Comparison of ENCODE assay signal across 10 cellular contexts in the genomic region with DNA sequence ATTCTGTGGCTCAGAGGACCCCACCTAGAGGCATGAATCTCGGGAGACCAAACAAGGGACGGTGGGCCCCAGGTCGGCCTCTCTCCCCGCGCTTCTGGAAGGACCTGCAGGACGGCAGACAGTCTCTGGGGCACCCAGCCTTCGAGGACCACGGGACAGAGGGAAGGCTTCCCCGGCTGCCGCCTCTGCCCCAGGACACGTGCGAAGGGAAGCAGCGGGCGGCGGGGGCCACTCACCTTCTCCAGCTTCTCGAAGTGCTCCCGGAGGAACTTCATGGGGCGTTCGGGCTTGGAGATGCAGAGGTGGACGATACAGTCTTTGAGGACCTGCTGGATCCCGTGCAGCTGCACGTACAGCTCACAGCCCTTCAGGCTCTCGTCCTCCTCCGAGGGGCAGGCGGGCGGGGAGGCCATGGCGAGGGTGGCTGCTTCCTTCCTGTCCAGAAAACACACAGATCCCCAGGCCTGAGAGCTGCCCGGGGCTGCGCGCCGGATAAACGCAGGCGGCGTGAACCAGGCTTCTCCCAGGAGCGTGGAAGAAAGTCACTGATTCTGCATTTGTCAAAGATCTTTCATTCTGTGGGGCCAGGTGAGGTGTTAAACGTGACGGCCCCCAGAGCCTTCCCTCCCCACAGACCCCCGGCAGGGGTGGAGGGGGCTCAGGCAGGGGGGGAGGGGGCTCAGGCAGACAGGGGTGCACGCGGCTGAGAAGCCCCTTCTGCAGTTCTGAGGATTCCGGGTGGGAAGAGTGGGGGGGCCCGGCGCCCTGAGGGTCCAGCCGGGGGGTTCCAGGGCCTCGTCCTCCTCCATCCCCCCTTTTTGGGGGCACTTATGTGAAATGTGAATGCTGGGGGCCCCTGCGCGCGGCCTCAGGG. TPM values are rescaled to one million over a fixed set of nuclear protein-coding genes. Genes with fewer than 3 reads are reported as not detected.
DNase-seq lines count a peak whose midpoint lies in the region; ATAC-seq, FAIRE-seq and TF ChIP-seq lines count a peak whose summit lies in the region.
"Had no signal": no experiment of that assay in that cellular context is flagged by ENCODE, and none has a peak within 500 bp of the region (broad histone marks: within the 10 kb centered on the region; RNA-seq: fewer than 3 reads in every experiment).

No MANE protein-coding gene starts in this region.

- H3K27me3 ChIP-seq in endothelial cell of umbilical vein (ENCODE audit: control insufficient read depth in 2 of 2, insufficient read depth in 2 of 2, low read length in 2 of 2): no peaks in the 10 kb centered on the region

- H3K4me1 ChIP-seq in endothelial cell of umbilical vein (ENCODE audit: control insufficient read depth, extremely low read depth, insufficient read depth, low read length): peaks cover 6% of the 10 kb centered on the region
- H3K4me1 ChIP-seq in urinary bladder (ENCODE audit: insufficient read depth): no peaks in the 10 kb centered on the region

- peak overlapping the region; percentile 58 for H3K4me3 Mint-ChIP-seq in nephron progenitor cell

- no peaks in the 10 kb centered on the region for H3K36me3 ChIP-seq in endothelial cell of umbilical vein (ENCODE audit: control insufficient read depth in 2 of 2, extremely low read depth in 1 of 2, insufficient read depth in 2 of 2, low read length in 2 of 2)
- no peaks in the 10 kb centered on the region for H3K36me3 ChIP-seq in urinary bladder (ENCODE audit: insufficient read depth)

- H4K20me1 ChIP-seq in endothelial cell of umbilical vein (replicated peaks; ENCODE audit: control insufficient read depth, extremely low read depth, insufficient read depth, low read length): no peaks in the 10 kb centered on the region

- H3K9ac ChIP-seq in endothelial cell of umbilical vein (replicated peaks; ENCODE audit: extremely low read depth, insufficient read depth, low read length): peak overlapping the region; percentile 26

- H3K79me2 ChIP-seq in endothelial cell of umbilical vein (ENCODE audit: control insufficient read depth, insufficient read depth, low read length): no peaks in the 10 kb centered on the region

- POLR2A ChIA-PET in endothelial cell of umbilical vein (lab: Charles Lee): no interaction called here

- no peak for TF ChIP-seq POLR2A in endothelial cell of umbilical vein (IDR thresholded peaks at IDR 0.05; ENCODE audit: low read depth, low read length)

- dilution Hi-C loops in endothelial cell of umbilical vein (cut with MboI; ENCODE audit: extremely low pct_ligation_motif_present, low sequenced_read_pairs): no loop called here

- no peaks in the 10 kb centered on the region for H3K9me3 ChIP-seq in endothelial cell of umbilical vein (replicated peaks; ENCODE audit: control insufficient read depth, insufficient read depth, low read length)

- peaks cover 4% of the 10 kb centered on the region for H3K9me3 Mint-ChIP-seq in nephron progenitor cell

- no peaks in the 10 kb centered on the region for H3K9me1 ChIP-seq in endothelial cell of umbilical vein (replicated peaks; ENCODE audit: control insufficient read depth, extremely low read depth, insufficient read depth, low read length)

- H3K27ac ChIP-seq in endothelial cell of umbilical vein (ENCODE audit: insufficient read depth, low read depth, low read length) (no peak overlapping the region), urinary bladder (ENCODE audit: low read depth) (no peak overlapping the region)

- peak overlapping the region; percentile 56 for H2AFZ ChIP-seq in endothelial cell of umbilical vein (ENCODE audit: low read depth, low read length)

- H3K4me2 ChIP-seq in endothelial cell of umbilical vein (ENCODE audit: insufficient read depth, low read length): peak overlapping the region; percentile 21

- BruUV-seq in endothelial cell of umbilical vein (replicated peaks; lab: Mats Ljungman, UMichigan): no TSS peak

- no peak overlapping the region for H3K27ac Mint-ChIP-seq in nephron progenitor cell

- ATAC-seq in Right ventricle myocardium superior (ENCODE audit: poor library complexity) (peak; percentile 60), Right ventricle myocardium inferior (no peak)

- H3K4me3 ChIP-seq in endothelial cell of umbilical vein (replicated peaks in 1 of 3; ENCODE audit: insufficient read depth in 1 of 3, low read depth in 1 of 3, low read length in 3 of 3) (peak overlapping the region in 2 of 3 experiments; percentile 55 to 62), urinary bladder (ENCODE audit: low read depth, low read length) (peak overlapping the region; percentile 55)

- peaks cover 26% of the 10 kb centered on the region for H3K36me3 Mint-ChIP-seq in nephron progenitor cell (ENCODE audit: low read depth)

- peaks cover 35% of the 10 kb centered on the region for H3K4me1 Mint-ChIP-seq in nephron progenitor cell

- no peak for TF ChIP-seq CTCF in endothelial cell of umbilical vein (IDR thresholded peaks at IDR 0.05; ENCODE audit: extremely low read depth in 1 of 2, insufficient read depth in 1 of 2, low read depth in 1 of 2, low read length in 2 of 2)
- no peak for TF ChIP-seq CTCF in nephron progenitor cell (IDR thresholded peaks at IDR 0.05)

- CTCF ChIA-PET in endothelial cell of umbilical vein (lab: Charles Lee): interaction anchor here (1.1 kb wide), 1 partner anchor 11 kb away, joined by 4 read pairs; no protein-coding TSS in a partner anchor

- no peak for DNase-seq in Right ventricle myocardium superior
- no peak for DNase-seq in Right ventricle myocardium inferior (ENCODE audit: missing footprints)
- peak; percentile 42 for DNase-seq in endothelial cell of umbilical vein (ENCODE audit: low read depth, low spot score)
- DNase-seq in nephron progenitor cell: no peak
- DNase-seq in inferior parietal cortex (ENCODE audit: extremely low spot score): no peak
- DNase-seq in stimulated activated CD8-positive, alpha-beta memory T cell treated with anti-CD3 and anti-CD28 coated beads, Interleukin-4, amount 100 ng/mL, for 48 hours: no peak
- no peak for DNase-seq in stimulated activated CD4-positive, alpha-beta T cell treated with anti-CD3 and anti-CD28 coated beads, Interleukin-4, amount 100 ng/mL, for 1 hour
- DNase-seq: DMS153 had no signal

- FAIRE-seq in endothelial cell of umbilical vein (lab: Jason Lieb, UNC): peak; percentile 67
- FAIRE-seq: keratinocyte had no signal

- WGBS in urinary bladder: 38% methylated on average over 48 of the region's 48 CpGs

- H3K27me3 Mint-ChIP-seq in nephron progenitor cell (ENCODE audit: low read depth, poor library complexity): peaks cover 5% of the 10 kb centered on the region

- intact Hi-C loops in Right ventricle myocardium superior (cut with DNase I): no loop called here
- intact Hi-C loops in Right ventricle myocardium inferior (cut with DNase I): no loop called here
- intact Hi-C loops in endothelial cell of umbilical vein (cut with micrococcal nuclease): loop anchor here (5.0 kb wide), 1 partner anchor 194 kb away; a partner anchor contains a TSS

TF ChIP-seq in endothelial cell of umbilical vein, 7 proteins besides CTCF, POLR2A, EP300 and RAD21:
- TF ChIP-seq MYC (IDR thresholded peaks at IDR 0.05; ENCODE audit: low read depth, low read length) (no peak), EZH2 (IDR thresholded peaks at IDR 0.05; ENCODE audit: borderline replicate concordance, low read depth, low read length, severe bottlenecking) (no peak), GATA2 (IDR thresholded peaks at IDR 0.05; ENCODE audit: insufficient read depth, insufficient read length, low read depth, low read length) (no peak), JUN (IDR thresholded peaks at IDR 0.05; ENCODE audit: borderline replicate concordance, insufficient read depth, insufficient read length, low read depth) (no peak), POLR2AphosphoS5 (IDR thresholded peaks at IDR 0.05; ENCODE audit: insufficient read depth, low read depth, low read length) (no peak), FOS (IDR thresholded peaks at IDR 0.05; ENCODE audit: borderline replicate concordance, insufficient read depth, low read length) (no peak)
- TF ChIP-seq, protein P1, sequence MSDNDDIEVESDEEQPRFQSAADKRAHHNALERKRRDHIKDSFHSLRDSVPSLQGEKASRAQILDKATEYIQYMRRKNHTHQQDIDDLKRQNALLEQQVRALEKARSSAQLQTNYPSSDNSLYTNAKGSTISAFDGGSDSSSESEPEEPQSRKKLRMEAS (IDR thresholded peaks at IDR 0.05; ENCODE audit: insufficient read depth, insufficient read length): no peak

RNA-seq across cellular contexts. Expression of a gene that starts 15.2 kb away (rescaled TPM):
- total RNA-seq in Right ventricle myocardium superior: 19.3 TPM
- total RNA-seq in Right ventricle myocardium inferior: 17.7 TPM
- 45.4 and 49.3 TPM in 2 replicates for total RNA-seq in endothelial cell of umbilical vein
- polyA plus RNA-seq in endothelial cell of umbilical vein: 65.5 and 81.8 TPM in 2 replicates
- polyA plus RNA-seq in endothelial cell of umbilical vein (2011; cell fraction: cytosol; rRNA removed): 37.1 and 42.1 TPM in 2 replicates
- polyA plus RNA-seq in endothelial cell of umbilical vein (2011; cell fraction: nucleus; rRNA removed): 40.8 and 41.7 TPM in 2 replicates
- 23.0 and 27.0 TPM in 2 replicates for polyA plus RNA-seq in endothelial cell of umbilical vein (2012)
- 43.2 and 50.3 TPM in 2 replicates for polyA minus RNA-seq in endothelial cell of umbilical vein
- polyA minus RNA-seq in endothelial cell of umbilical vein (2011; cell fraction: cytosol; rRNA and poly(A)+ RNA removed): 40.9 TPM
- 23.3 and 31.6 TPM in 2 replicates for polyA minus RNA-seq in endothelial cell of umbilical vein (2011; cell fraction: nucleus; rRNA and poly(A)+ RNA removed)
- 10.6 TPM for total RNA-seq in urinary bladder
- 20.9 TPM for polyA plus RNA-seq in urinary bladder

RNA-seq across cellular contexts. Expression of a gene that starts 15.8 kb away (rescaled TPM):
- 16.5 TPM for total RNA-seq in Right ventricle myocardium superior
- 16.7 TPM for total RNA-seq in Right ventricle myocardium inferior
- 24.0 and 29.2 TPM in 2 replicates for total RNA-seq in endothelial cell of umbilical vein
- polyA plus RNA-seq in endothelial cell of umbilical vein: 15.0 and 15.4 TPM in 2 replicates
- 17.2 and 19.2 TPM in 2 replicates for polyA plus RNA-seq in endothelial cell of umbilical vein (2011; cell fraction: cytosol; rRNA removed)
- 16.0 and 20.5 TPM in 2 replicates for polyA plus RNA-seq in endothelial cell of umbilical vein (2011; cell fraction: nucleus; rRNA removed)
- polyA plus RNA-seq in endothelial cell of umbilical vein (2012): 20.5 and 22.4 TPM in 2 replicates
- polyA minus RNA-seq in endothelial cell of umbilical vein: 25.2 and 27.9 TPM in 2 replicates
- polyA minus RNA-seq in endothelial cell of umbilical vein (2011; cell fraction: cytosol; rRNA and poly(A)+ RNA removed): 23.6 TPM
- 8.2 and 20.6 TPM in 2 replicates for polyA minus RNA-seq in endothelial cell of umbilical vein (2011; cell fraction: nucleus; rRNA and poly(A)+ RNA removed)
- 12.3 TPM for total RNA-seq in urinary bladder
- polyA plus RNA-seq in urinary bladder: 13.7 TPM
